1 cellular context compared by ENCODE assay signal in genomic region chr9:122912964-122913673, GRCh38.
TF ChIP-seq lines count a peak whose summit lies in the region.

TSS of gene ZBTB6 (minus strand) at chr9:122913323. CDS start at chr9:122912072, 1,251 bp downstream.

TF ChIP-seq in HepG2, 621 proteins besides CTCF, POLR2A, EP300 and RAD21 (continued from another document and continues in another):
- TF ChIP-seq NCOA2 (CRISPR knock-in tag; IDR thresholded peaks at IDR 0.05) (no peak), ZNF101 (CRISPR knock-in tag; IDR thresholded peaks at IDR 0.05; ENCODE audit: borderline replicate concordance, low read depth) (no peak), FOXM1 (CRISPR knock-in tag; IDR thresholded peaks at IDR 0.05) (no peak), EHMT2 (IDR thresholded peaks at IDR 0.05; ENCODE audit: borderline replicate concordance, low read depth, low read length) (no peak), HIVEP1 (CRISPR knock-in tag; IDR thresholded peaks at IDR 0.05) (no peak; the same call in 1 of the 2 replicates), ZNF136 (CRISPR knock-in tag; IDR thresholded peaks at IDR 0.05; ENCODE audit: low read depth) (no peak), ZSCAN30 (CRISPR knock-in tag; IDR thresholded peaks at IDR 0.05) (peak; percentile 65; the same call in 1 of the 2 replicates), AGO1 (IDR thresholded peaks at IDR 0.05; ENCODE audit: low read depth, low read length, poor library complexity, severe bottlenecking) (no peak), DMAP1 (CRISPR knock-in tag; IDR thresholded peaks at IDR 0.05) (peak; percentile 63), NR2F6 (IDR thresholded peaks at IDR 0.05) (no peak), NR2F6 (CRISPR knock-in tag; IDR thresholded peaks at IDR 0.05) (no peak), TAF15 (IDR thresholded peaks at IDR 0.05; ENCODE audit: low read depth, low read length, poor library complexity, severe bottlenecking) (no peak), CEBPB (IDR thresholded peaks at IDR 0.05; ENCODE audit: borderline replicate concordance, low read depth, low read length) (no peak), HNRNPH1 (optimal IDR thresholded peaks at IDR 0.05; ENCODE audit: low read depth, low read length) (no peak), MTF2 (CRISPR knock-in tag; IDR thresholded peaks at IDR 0.05; ENCODE audit: borderline replicate concordance) (0 out of 2 replicates have a peak, but pooled peaks have one; percentile 60), ZSCAN31 (CRISPR knock-in tag; IDR thresholded peaks at IDR 0.05; ENCODE audit: low read depth) (peak; percentile 77), SALL2 (CRISPR knock-in tag; IDR thresholded peaks at IDR 0.05) (peak; percentile 71), ETV6 (CRISPR knock-in tag; conservative IDR thresholded peaks at IDR 0.05) (no peak), BCLAF1 (IDR thresholded peaks at IDR 0.05) (no peak), ZFP62 (CRISPR knock-in tag; IDR thresholded peaks at IDR 0.05) (no peak), TOPORS (CRISPR knock-in tag; IDR thresholded peaks at IDR 0.05) (0 out of 2 replicates have a peak, but pooled peaks have one; percentile 24), PHB2 (IDR thresholded peaks at IDR 0.05; ENCODE audit: partially characterized antibody) (no peak), NFIB (CRISPR knock-in tag; IDR thresholded peaks at IDR 0.05; ENCODE audit: borderline replicate concordance) (no peak), PRDM10 (CRISPR knock-in tag; IDR thresholded peaks at IDR 0.05; ENCODE audit: low read depth) (no peak), ZNF251 (CRISPR knock-in tag; IDR thresholded peaks at IDR 0.05) (no peak), ZFAT (CRISPR knock-in tag; conservative IDR thresholded peaks at IDR 0.05) (no peak), ZZZ3 (CRISPR knock-in tag; IDR thresholded peaks at IDR 0.05; ENCODE audit: borderline replicate concordance) (peak; percentile 51; the same call in 1 of the 2 replicates), LRRFIP1 (CRISPR knock-in tag; conservative IDR thresholded peaks at IDR 0.05) (no peak), ZNF550 (CRISPR knock-in tag; IDR thresholded peaks at IDR 0.05; ENCODE audit: borderline replicate concordance) (no peak), PRDM15 (CRISPR knock-in tag; IDR thresholded peaks at IDR 0.05) (peak; percentile 54; the same call in 1 of the 2 replicates), ZNF704 (CRISPR knock-in tag; IDR thresholded peaks at IDR 0.05; ENCODE audit: borderline replicate concordance) (peak; percentile 61; the same call in 1 of the 2 replicates), THAP11 (CRISPR knock-in tag; IDR thresholded peaks at IDR 0.05) (peak; percentile 92), ZNF790 (CRISPR knock-in tag; IDR thresholded peaks at IDR 0.05; ENCODE audit: borderline replicate concordance) (no peak), KMT2A (CRISPR knock-in tag; IDR thresholded peaks at IDR 0.05) (peak; percentile 91), FOXP1 (IDR thresholded peaks at IDR 0.05) (no peak), FOXP1 (CRISPR knock-in tag; IDR thresholded peaks at IDR 0.05) (no peak), NKX3-1 (CRISPR knock-in tag; IDR thresholded peaks at IDR 0.05) (peak; percentile 40; the same call in 1 of the 2 replicates), ZFP41 (CRISPR knock-in tag; IDR thresholded peaks at IDR 0.05; ENCODE audit: borderline replicate concordance) (no peak), ZNF691 (CRISPR knock-in tag; IDR thresholded peaks at IDR 0.05; ENCODE audit: borderline replicate concordance, low read depth) (no peak), ZNF337 (CRISPR knock-in tag; IDR thresholded peaks at IDR 0.05; ENCODE audit: borderline replicate concordance, low read depth) (no peak), ZBTB4 (CRISPR knock-in tag; IDR thresholded peaks at IDR 0.05; ENCODE audit: borderline replicate concordance) (no peak), ZNF75D (CRISPR knock-in tag; IDR thresholded peaks at IDR 0.05; ENCODE audit: borderline replicate concordance) (no peak), TSC22D2 (CRISPR knock-in tag; IDR thresholded peaks at IDR 0.05; ENCODE audit: borderline replicate concordance) (peak; percentile 23; the same call in 1 of the 2 replicates), KDM2A (CRISPR knock-in tag; IDR thresholded peaks at IDR 0.05; ENCODE audit: borderline replicate concordance, low read depth) (peak; percentile 39; the same call in 1 of the 2 replicates), KAT8 (CRISPR knock-in tag; IDR thresholded peaks at IDR 0.05) (peak; percentile 99), ZNF329 (CRISPR knock-in tag; IDR thresholded peaks at IDR 0.05; ENCODE audit: low read depth) (no peak; the same call in 1 of the 2 replicates)
